In genomic region chr1:45545553-45546310, GRCh38 we compare ENCODE assay signal across 1 cellular context.
A peak's percentile ranks its signal among the peaks of the same experiment; 100 is the strongest.
TF ChIP-seq lines count a peak whose summit lies in the region.

No MANE protein-coding gene starts in this region.

TF ChIP-seq in HepG2, 621 proteins besides CTCF, POLR2A, EP300 and RAD21 (continued from another document and continues in another):
- TF ChIP-seq ZBTB49 (CRISPR knock-in tag; IDR thresholded peaks at IDR 0.05; ENCODE audit: borderline replicate concordance) (no peak), NR2C2 (CRISPR knock-in tag; IDR thresholded peaks at IDR 0.05; ENCODE audit: borderline replicate concordance) (no peak), ZNF383 (CRISPR knock-in tag; IDR thresholded peaks at IDR 0.05; ENCODE audit: borderline replicate concordance) (no peak), NCOR1 (IDR thresholded peaks at IDR 0.05; ENCODE audit: borderline replicate concordance, low read length) (peak; percentile 89), AGO2 (optimal IDR thresholded peaks at IDR 0.05; ENCODE audit: low read depth, low read length) (no peak), PITX1 (CRISPR knock-in tag; IDR thresholded peaks at IDR 0.05) (no peak), ZUFSP (CRISPR knock-in tag; IDR thresholded peaks at IDR 0.05; ENCODE audit: borderline replicate concordance) (no peak), WIZ (CRISPR knock-in tag; IDR thresholded peaks at IDR 0.05) (no peak), ZNF557 (CRISPR knock-in tag; IDR thresholded peaks at IDR 0.05) (no peak), ELK4 (CRISPR knock-in tag; IDR thresholded peaks at IDR 0.05; ENCODE audit: borderline replicate concordance) (no peak), ZNF616 (CRISPR knock-in tag; IDR thresholded peaks at IDR 0.05; ENCODE audit: low read depth) (no peak), ZFP36L1 (CRISPR knock-in tag; IDR thresholded peaks at IDR 0.05) (no peak), DR1 (CRISPR knock-in tag; IDR thresholded peaks at IDR 0.05) (no peak), HOMEZ (CRISPR knock-in tag; IDR thresholded peaks at IDR 0.05; ENCODE audit: low read depth) (0 out of 2 replicates have a peak, but pooled peaks have one; percentile 39), JARID2 (CRISPR knock-in tag; IDR thresholded peaks at IDR 0.05; ENCODE audit: insufficient replicate concordance) (no peak), SAP130 (CRISPR knock-in tag; IDR thresholded peaks at IDR 0.05; ENCODE audit: low read depth) (peak; percentile 65), CENPX (CRISPR knock-in tag; IDR thresholded peaks at IDR 0.05) (no peak), ZNF251 (CRISPR knock-in tag; IDR thresholded peaks at IDR 0.05) (no peak), NFKB2 (CRISPR knock-in tag; IDR thresholded peaks at IDR 0.05; ENCODE audit: borderline replicate concordance) (no peak), ZMAT3 (CRISPR knock-in tag; conservative IDR thresholded peaks at IDR 0.05) (no peak), ZNF501 (CRISPR knock-in tag; IDR thresholded peaks at IDR 0.05) (peak; percentile 47; the same call in 1 of the 2 replicates), JDP2 (CRISPR knock-in tag; IDR thresholded peaks at IDR 0.05; ENCODE audit: borderline replicate concordance) (no peak), ZNF335 (CRISPR knock-in tag; IDR thresholded peaks at IDR 0.05) (no peak), ZNF232 (CRISPR knock-in tag; IDR thresholded peaks at IDR 0.05; ENCODE audit: borderline replicate concordance) (no peak), ZNF407 (CRISPR knock-in tag; IDR thresholded peaks at IDR 0.05; ENCODE audit: not compliant biosample characterization) (no peak), HMGXB4 (CRISPR knock-in tag; IDR thresholded peaks at IDR 0.05; ENCODE audit: borderline replicate concordance in 1 of 2, low read depth in 1 of 2) (peak in 1 of 2 experiments; percentile 39; a peak in 1 of 4 replicates), USF2 (IDR thresholded peaks at IDR 0.05; ENCODE audit: low read depth, low read length) (no peak), USF2 (CRISPR knock-in tag; IDR thresholded peaks at IDR 0.05; ENCODE audit: borderline replicate concordance) (no peak), HNF4A (CRISPR knock-in tag; IDR thresholded peaks at IDR 0.05) (peak; percentile 93), KAT7 (CRISPR knock-in tag; IDR thresholded peaks at IDR 0.05; ENCODE audit: borderline replicate concordance) (no peak), EHMT2 (IDR thresholded peaks at IDR 0.05; ENCODE audit: borderline replicate concordance, low read depth, low read length) (no peak), KDM5B (CRISPR knock-in tag; IDR thresholded peaks at IDR 0.05; ENCODE audit: borderline replicate concordance) (no peak), ZNF205 (CRISPR knock-in tag; IDR thresholded peaks at IDR 0.05) (no peak), SKI (IDR thresholded peaks at IDR 0.05; ENCODE audit: partially characterized antibody) (peak; percentile 18), ZNF225 (CRISPR knock-in tag; IDR thresholded peaks at IDR 0.05) (no peak), MAX (IDR thresholded peaks at IDR 0.05) (0 out of 2 replicates have a peak, but pooled peaks have one; percentile 29), MYPOP (CRISPR knock-in tag; IDR thresholded peaks at IDR 0.05) (no peak), ZNF614 (CRISPR knock-in tag; IDR thresholded peaks at IDR 0.05; ENCODE audit: borderline replicate concordance) (no peak), ZBTB7A (CRISPR knock-in tag; IDR thresholded peaks at IDR 0.05) (no peak), ZSCAN20 (CRISPR knock-in tag; IDR thresholded peaks at IDR 0.05; ENCODE audit: borderline replicate concordance) (no peak)
